ENCODE assay signal across 17 cellular contexts in genomic region chr16:15043344-15043743, GRCh38.
"Had no signal": no experiment of that assay in that cellular context is flagged by ENCODE, and none has a peak within 500 bp of the region (broad histone marks: within the 10 kb centered on the region; RNA-seq: fewer than 3 reads in every experiment).

No MANE protein-coding gene starts in this region.

- DNase-seq: activated CD4-positive, alpha-beta T cell treated with anti-CD3 and anti-CD28 coated beads, Interleukin-2, amount 50 U/mL, for 4 hours; activated naive CD4-positive, alpha-beta T cell treated with anti-CD3 and anti-CD28 coated beads, Interleukin-2, amount 50 U/mL, for 16 hours; activated T-cell treated with anti-CD3 and anti-CD28 coated beads for 4 hours; cortex of kidney; effector CD8-positive, alpha-beta T cell; heart right ventricle; mucosa of descending colon; naive thymus-derived CD4-positive, alpha-beta T cell; ovary; stimulated activated naive CD8-positive, alpha-beta T cell treated with anti-CD3 and anti-CD28 coated beads, Interleukin-15, Interleukin-2, amounts not matched to agents 100 U/mL and 50 U/mL, for 24 hours; upper lobe of left lung had no signal

- H3K9me3 ChIP-seq: adrenal gland, gastroesophageal sphincter, heart right ventricle, mucosa of descending colon, ovary, upper lobe of left lung had no signal

- H3K27me3 Mint-ChIP-seq: central memory CD8-positive, alpha-beta T cell; naive thymus-derived CD4-positive, alpha-beta T cell had no signal

- ATAC-seq: activated CD4-positive, CD25-positive, alpha-beta regulatory T cell treated with anti-CD3 and anti-CD28 coated beads, Interleukin-2, amount 50 U/mL, for 24 hours; gastroesophageal sphincter; heart right ventricle; left lobe of liver; mucosa of descending colon; naive thymus-derived CD4-positive, alpha-beta T cell; sciatic nerve; stimulated activated naive CD8-positive, alpha-beta T cell treated with anti-CD3 and anti-CD28 coated beads, Interleukin-15, Interleukin-2, amounts not matched to agents 100 U/mL and 50 U/mL, for 24 hours had no signal

- H3K4me3 Mint-ChIP-seq: central memory CD8-positive, alpha-beta T cell; naive thymus-derived CD4-positive, alpha-beta T cell had no signal

- H3K4me1 Mint-ChIP-seq: central memory CD8-positive, alpha-beta T cell had no signal

- H3K9me3 Mint-ChIP-seq: central memory CD8-positive, alpha-beta T cell had no signal
